ENCODE assay signal across 8 cellular contexts in the genomic region with DNA sequence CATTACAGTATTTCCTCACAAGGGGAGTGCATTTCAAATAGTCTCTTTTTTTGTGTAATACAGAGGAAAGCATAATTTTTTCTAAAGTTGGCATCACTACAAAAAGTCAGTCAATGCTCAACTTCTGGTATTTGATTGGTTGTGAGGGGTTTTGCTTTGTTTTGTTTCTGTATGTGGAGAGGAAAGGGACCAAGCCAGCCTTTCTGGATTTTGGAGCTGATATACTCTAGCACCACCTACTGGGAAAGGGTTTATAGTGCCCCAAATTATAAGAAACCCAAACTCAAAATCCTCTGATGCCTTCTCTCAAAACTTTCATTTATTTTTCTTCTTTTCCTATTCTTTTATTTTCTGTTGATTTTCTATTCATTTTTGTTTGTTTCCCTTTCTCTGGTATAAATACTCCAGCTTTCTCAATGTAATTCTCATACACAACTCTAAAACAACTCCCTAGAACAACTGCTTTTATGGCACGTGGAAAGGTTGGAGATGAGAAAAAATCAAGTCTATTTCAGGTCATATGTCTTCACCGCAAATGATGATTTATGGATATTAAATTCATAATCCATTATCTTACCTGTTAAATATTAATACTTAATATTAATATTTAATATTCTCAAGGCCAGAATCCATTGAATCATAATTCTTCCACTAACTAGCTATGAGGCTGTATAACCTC.
DNase-seq lines count a peak whose midpoint lies in the region; ATAC-seq and TF ChIP-seq lines count a peak whose summit lies in the region.

No MANE protein-coding gene starts in this region.

- no peak overlapping the region for H2AFZ ChIP-seq in neural progenitor cell (replicated peaks)

- H3K9ac ChIP-seq in neural progenitor cell = no peak overlapping the region

- no peak overlapping the region for H3K4me2 ChIP-seq in neural progenitor cell

- H3K4me3 Mint-ChIP-seq in natural killer cell = no peak overlapping the region
- no peak overlapping the region for H3K4me3 Mint-ChIP-seq in natural killer cell treated with Interleukin-12 subunit alpha and Interleukin-12 subunit beta and Interleukin-15 and Interleukin-18, amount 100 ng/mL, for 72 hours
- no peak overlapping the region for H3K4me3 Mint-ChIP-seq in neural progenitor cell

- ATAC-seq in natural killer cell = peak; percentile 40 to 74 (median 64)
- no peak for ATAC-seq in natural killer cell treated with Interleukin-12 subunit alpha and Interleukin-12 subunit beta and Interleukin-15 and Interleukin-18, amount 100 ng/mL, for 72 hours
- peak; percentile 62 for ATAC-seq in esophagus mucosa
- no peak for ATAC-seq in HG03469 (IDR thresholded peaks at IDR 0.05; ENCODE audit: unreplicated experiment)

- H3K27me3 ChIP-seq in neural progenitor cell = no peaks in the 10 kb centered on the region

- no peaks in the 10 kb centered on the region for H3K9me3 ChIP-seq in neural progenitor cell (ENCODE audit: low read depth)

- H3K4me1 Mint-ChIP-seq in natural killer cell = no peaks in the 10 kb centered on the region
- no peaks in the 10 kb centered on the region for H3K4me1 Mint-ChIP-seq in natural killer cell treated with Interleukin-12 subunit alpha and Interleukin-12 subunit beta and Interleukin-15 and Interleukin-18, amount 100 ng/mL, for 72 hours (ENCODE audit: low read depth in 2 of 2)
- H3K4me1 Mint-ChIP-seq in neural progenitor cell = peaks cover 15% of the 10 kb centered on the region

- peaks cover 13% of the 10 kb centered on the region for H3K4me1 ChIP-seq in neural progenitor cell

- no peaks in the 10 kb centered on the region for H3F3A ChIP-seq in neural progenitor cell (ENCODE audit: low read depth)

- DNase-seq in natural killer cell (no peak), HT-29 (ENCODE audit: low spot score) (peak; percentile 78), RPMI7951 (ENCODE audit: low read depth) (peak; percentile 39), neural progenitor cell (ENCODE audit: low spot score) (peak; percentile 72), ecto neural progenitor cell (ENCODE audit: low spot score) (no peak)
- DNase-seq in natural killer cell treated with Interleukin-12 subunit alpha and Interleukin-12 subunit beta and Interleukin-15 and Interleukin-18, amount 100 ng/mL, for 72 hours (ENCODE audit: low spot score) = no peak

- H3K36me3 Mint-ChIP-seq in natural killer cell (no peaks in the 10 kb centered on the region), neural progenitor cell (no peaks in the 10 kb centered on the region)
- H3K36me3 Mint-ChIP-seq in natural killer cell treated with Interleukin-12 subunit alpha and Interleukin-12 subunit beta and Interleukin-15 and Interleukin-18, amount 100 ng/mL, for 72 hours = no peaks in the 10 kb centered on the region

- no peak overlapping the region for H3K27ac ChIP-seq in neural progenitor cell

- no peak overlapping the region for H3K4me3 ChIP-seq in neural progenitor cell

- no peaks in the 10 kb centered on the region for H4K20me1 ChIP-seq in neural progenitor cell (ENCODE audit: low read depth)

- TF ChIP-seq CTCF in natural killer cell (IDR thresholded peaks at IDR 0.05) (peak; percentile 79), neural progenitor cell (IDR thresholded peaks at IDR 0.05) (peak; percentile 81)

- H3K79me2 ChIP-seq in neural progenitor cell (ENCODE audit: low read depth) = no peaks in the 10 kb centered on the region

- H3K36me3 ChIP-seq in neural progenitor cell = no peaks in the 10 kb centered on the region

- H3K9me3 Mint-ChIP-seq in natural killer cell = no peaks in the 10 kb centered on the region
- H3K9me3 Mint-ChIP-seq in natural killer cell treated with Interleukin-12 subunit alpha and Interleukin-12 subunit beta and Interleukin-15 and Interleukin-18, amount 100 ng/mL, for 72 hours = no peaks in the 10 kb centered on the region
- no peaks in the 10 kb centered on the region for H3K9me3 Mint-ChIP-seq in neural progenitor cell

- intact Hi-C loops in natural killer cell (cut with micrococcal nuclease) = loop anchor here (1.0 to 5.0 kb wide), 3 partner anchors 210 to 801 kb away; no protein-coding TSS in a partner anchor

- no peak overlapping the region for H3K27ac Mint-ChIP-seq in natural killer cell
- H3K27ac Mint-ChIP-seq in natural killer cell treated with Interleukin-12 subunit alpha and Interleukin-12 subunit beta and Interleukin-15 and Interleukin-18, amount 100 ng/mL, for 72 hours = no peak overlapping the region
- H3K27ac Mint-ChIP-seq in neural progenitor cell = no peak overlapping the region

- H3K27me3 Mint-ChIP-seq in natural killer cell (ENCODE audit: low read depth in 2 of 2) = peaks cover 6 to 48% of the 10 kb centered on the region in 2 donors
- peaks cover 25 to 35% of the 10 kb centered on the region in 2 donors for H3K27me3 Mint-ChIP-seq in natural killer cell treated with Interleukin-12 subunit alpha and Interleukin-12 subunit beta and Interleukin-15 and Interleukin-18, amount 100 ng/mL, for 72 hours
- no peaks in the 10 kb centered on the region for H3K27me3 Mint-ChIP-seq in neural progenitor cell (ENCODE audit: insufficient read depth, low read depth)

Comparison
In these comparisons a context has a peak if more than half of its experiments do, and no peak if none do; other contexts are left out.
1. ATAC-seq: peak in natural killer cell (3 of 3) and esophagus mucosa (single experiment); none in natural killer cell treated with Interleukin-12 subunit alpha and Interleukin-12 subunit beta and Interleukin-15 and Interleukin-18, amount 100 ng/mL, for 72 hours (0 of 2) and HG03469 (single experiment).
2. DNase-seq: peak in HT-29 (single experiment), RPMI7951 (single experiment) and neural progenitor cell (single experiment); none in natural killer cell (single experiment), natural killer cell treated with Interleukin-12 subunit alpha and Interleukin-12 subunit beta and Interleukin-15 and Interleukin-18, amount 100 ng/mL, for 72 hours (single experiment) and ecto neural progenitor cell (single experiment).